1 cellular context compared by ENCODE assay signal in the genomic region with DNA sequence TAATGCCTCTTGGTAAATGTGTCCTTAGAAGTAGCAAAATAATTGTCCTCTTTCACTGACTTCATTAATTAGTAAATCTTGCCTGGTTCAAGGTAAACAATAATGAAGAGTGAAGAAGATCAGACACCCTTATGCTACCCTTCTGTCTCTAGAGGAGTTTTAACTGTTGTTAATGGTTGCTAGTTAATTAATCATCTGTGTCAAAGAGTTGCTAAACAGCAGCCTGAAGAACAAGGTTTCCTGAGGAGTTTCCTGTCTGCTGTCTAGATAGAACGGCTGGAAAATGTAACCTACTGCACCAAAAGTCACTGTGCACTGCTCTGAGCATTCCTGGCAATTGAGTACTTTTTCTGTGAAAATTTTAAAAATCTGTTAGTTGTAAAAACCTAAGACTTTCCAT.
TF ChIP-seq lines count a peak whose summit lies in the region.

No MANE protein-coding gene starts in this region.

TF ChIP-seq in WTC11, 78 proteins besides CTCF, POLR2A, EP300 and RAD21 (continued from another document):
- TF ChIP-seq, protein P1, sequence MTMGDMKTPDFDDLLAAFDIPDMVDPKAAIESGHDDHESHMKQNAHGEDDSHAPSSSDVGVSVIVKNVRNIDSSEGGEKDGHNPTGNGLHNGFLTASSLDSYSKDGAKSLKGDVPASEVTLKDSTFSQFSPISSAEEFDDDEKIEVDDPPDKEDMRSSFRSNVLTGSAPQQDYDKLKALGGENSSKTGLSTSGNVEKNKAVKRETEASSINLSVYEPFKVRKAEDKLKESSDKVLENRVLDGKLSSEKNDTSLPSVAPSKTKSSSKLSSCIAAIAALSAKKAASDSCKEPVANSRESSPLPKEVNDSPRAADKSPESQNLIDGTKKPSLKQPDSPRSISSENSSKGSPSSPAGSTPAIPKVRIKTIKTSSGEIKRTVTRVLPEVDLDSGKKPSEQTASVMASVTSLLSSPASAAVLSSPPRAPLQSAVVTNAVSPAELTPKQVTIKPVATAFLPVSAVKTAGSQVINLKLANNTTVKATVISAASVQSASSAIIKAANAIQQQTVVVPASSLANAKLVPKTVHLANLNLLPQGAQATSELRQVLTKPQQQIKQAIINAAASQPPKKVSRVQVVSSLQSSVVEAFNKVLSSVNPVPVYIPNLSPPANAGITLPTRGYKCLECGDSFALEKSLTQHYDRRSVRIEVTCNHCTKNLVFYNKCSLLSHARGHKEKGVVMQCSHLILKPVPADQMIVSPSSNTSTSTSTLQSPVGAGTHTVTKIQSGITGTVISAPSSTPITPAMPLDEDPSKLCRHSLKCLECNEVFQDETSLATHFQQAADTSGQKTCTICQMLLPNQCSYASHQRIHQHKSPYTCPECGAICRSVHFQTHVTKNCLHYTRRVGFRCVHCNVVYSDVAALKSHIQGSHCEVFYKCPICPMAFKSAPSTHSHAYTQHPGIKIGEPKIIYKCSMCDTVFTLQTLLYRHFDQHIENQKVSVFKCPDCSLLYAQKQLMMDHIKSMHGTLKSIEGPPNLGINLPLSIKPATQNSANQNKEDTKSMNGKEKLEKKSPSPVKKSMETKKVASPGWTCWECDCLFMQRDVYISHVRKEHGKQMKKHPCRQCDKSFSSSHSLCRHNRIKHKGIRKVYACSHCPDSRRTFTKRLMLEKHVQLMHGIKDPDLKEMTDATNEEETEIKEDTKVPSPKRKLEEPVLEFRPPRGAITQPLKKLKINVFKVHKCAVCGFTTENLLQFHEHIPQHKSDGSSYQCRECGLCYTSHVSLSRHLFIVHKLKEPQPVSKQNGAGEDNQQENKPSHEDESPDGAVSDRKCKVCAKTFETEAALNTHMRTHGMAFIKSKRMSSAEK (CRISPR knock-in tag; IDR thresholded peaks at IDR 0.05; ENCODE audit: borderline replicate concordance): no peak
- TF ChIP-seq SOX15 (CRISPR knock-in tag; IDR thresholded peaks at IDR 0.05): no peak
